Comparison of ENCODE assay signal across 8 cellular contexts in the genomic region with DNA sequence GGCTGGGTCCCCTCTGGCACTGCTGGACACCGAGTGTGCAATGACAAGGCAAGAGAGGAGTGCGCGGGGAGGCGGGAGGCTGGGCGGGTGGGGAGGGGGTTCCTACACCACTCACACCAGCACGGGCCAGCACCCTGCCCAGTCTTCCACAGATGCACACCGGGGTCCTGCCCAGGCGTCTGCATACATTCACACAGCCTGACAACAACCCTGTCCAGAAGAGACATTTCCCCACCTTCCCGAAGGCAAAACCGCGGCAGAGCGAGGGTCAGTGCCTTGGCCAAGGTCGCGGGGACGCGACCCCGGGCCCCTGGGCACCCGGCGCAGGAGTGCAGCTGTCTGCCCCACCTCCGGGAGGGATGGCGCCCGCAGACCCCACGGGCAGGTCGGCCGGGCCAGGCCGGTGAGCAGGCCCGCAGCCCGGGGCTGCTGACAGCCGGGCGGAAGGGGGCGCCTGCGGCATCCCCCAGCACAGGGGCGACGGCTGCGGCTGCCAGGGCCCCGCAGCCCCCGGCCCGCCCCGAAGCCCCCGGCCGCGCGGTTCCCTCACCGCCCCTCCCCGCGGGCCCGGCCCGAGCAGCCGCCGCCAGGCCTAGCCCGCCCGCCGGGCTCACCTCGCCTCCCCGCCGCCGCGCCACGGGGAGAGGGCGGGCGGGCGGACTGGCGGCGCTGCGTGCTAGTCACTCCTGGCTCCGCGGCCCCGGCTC. TPM values are rescaled to one million over a fixed set of nuclear protein-coding genes. Genes with fewer than 3 reads are reported as not detected.
DNase-seq lines count a peak whose midpoint lies in the region; ATAC-seq and TF ChIP-seq lines count a peak whose summit lies in the region.

No MANE protein-coding gene starts in this region.

- intact Hi-C loops in posterior vena cava (cut with DNase I): loop anchor here in 1 of 2 donors (10.0 kb wide), 1 partner anchor 183 kb away; no protein-coding TSS in a partner anchor

- TF ChIP-seq CTCF in WTC11 (IDR thresholded peaks at IDR 0.05) (no peak), foreskin keratinocyte (conservative IDR thresholded peaks at IDR 0.05) (peak; percentile 24), omental fat pad (IDR thresholded peaks at IDR 0.05) (no peak)

- POLR2A ChIA-PET in WTC11 (lab: Charles Lee): no interaction called here

- no peak overlapping the region; the same call in 1 of the 2 replicates for H3K27ac Mint-ChIP-seq in WTC11

- ATAC-seq in GM19452 (IDR thresholded peaks at IDR 0.05; ENCODE audit: unreplicated experiment): peak; percentile 37
- ATAC-seq in HG03439 (IDR thresholded peaks at IDR 0.05; ENCODE audit: unreplicated experiment): peak; percentile 36
- ATAC-seq in WTC11: peak; percentile 11
- peak; percentile 56 for ATAC-seq in foreskin keratinocyte
- peak; percentile 26 for ATAC-seq in omental fat pad (ENCODE audit: low FRiP score)

- H3K27me3 Mint-ChIP-seq in WTC11 (ENCODE audit: low read depth): no peaks in the 10 kb centered on the region

- peaks cover 63% of the 10 kb centered on the region for H3K4me1 Mint-ChIP-seq in WTC11

- no peaks in the 10 kb centered on the region for H3K9me3 Mint-ChIP-seq in WTC11

- H3K9me3 ChIP-seq in ES-I3 (ENCODE audit: control insufficient read depth, insufficient read depth, low read length): no peaks in the 10 kb centered on the region

- DNase-seq in WTC11 (ENCODE audit: low spot score) (peak; percentile 39), foreskin keratinocyte (no peak), omental fat pad (ENCODE audit: low spot score) (no peak), DMS114 treated with DMSO at 0.1 percent for 48 hours (lab: John Stamatoyannopoulos, UW; ENCODE audit: unreplicated experiment) (no peak), posterior vena cava (ENCODE audit: low spot score) (no peak)

- H3K27ac ChIP-seq in foreskin keratinocyte: no peak overlapping the region

- H3K4me3 Mint-ChIP-seq in WTC11: peak overlapping the region; percentile 77

- CTCF ChIA-PET in WTC11 (lab: Charles Lee): interaction anchor here (0.6 to 4.7 kb wide), 7 partner anchors 24 to 201 kb away, joined by 3 to 47 read pairs (median 6); a partner anchor contains a TSS

- H3K9ac ChIP-seq in ES-I3 (ENCODE audit: low read depth, low read length): peak overlapping the region; percentile 59

- peaks cover 10% of the 10 kb centered on the region for H3K4me1 ChIP-seq in ES-I3 (ENCODE audit: insufficient read depth, low read length)
- peaks cover 5% of the 10 kb centered on the region for H3K4me1 ChIP-seq in foreskin keratinocyte

- no peaks in the 10 kb centered on the region for H3K27me3 ChIP-seq in foreskin keratinocyte

- 0 out of 2 replicates have a peak, but pooled peaks cover 6% of the 10 kb centered on the region for H3K36me3 ChIP-seq in ES-I3 (ENCODE audit: insufficient read depth, low read length)

- H3K36me3 Mint-ChIP-seq in WTC11: peaks cover 15% of the 10 kb centered on the region

TF ChIP-seq in WTC11, 78 proteins besides CTCF, POLR2A, EP300 and RAD21:
- TF ChIP-seq TCF7 (CRISPR knock-in tag; IDR thresholded peaks at IDR 0.05; ENCODE audit: low read depth) (no peak), JAZF1 (CRISPR knock-in tag; IDR thresholded peaks at IDR 0.05) (no peak), GABPB1 (CRISPR knock-in tag; IDR thresholded peaks at IDR 0.05) (no peak)
- TF ChIP-seq, protein P1, sequence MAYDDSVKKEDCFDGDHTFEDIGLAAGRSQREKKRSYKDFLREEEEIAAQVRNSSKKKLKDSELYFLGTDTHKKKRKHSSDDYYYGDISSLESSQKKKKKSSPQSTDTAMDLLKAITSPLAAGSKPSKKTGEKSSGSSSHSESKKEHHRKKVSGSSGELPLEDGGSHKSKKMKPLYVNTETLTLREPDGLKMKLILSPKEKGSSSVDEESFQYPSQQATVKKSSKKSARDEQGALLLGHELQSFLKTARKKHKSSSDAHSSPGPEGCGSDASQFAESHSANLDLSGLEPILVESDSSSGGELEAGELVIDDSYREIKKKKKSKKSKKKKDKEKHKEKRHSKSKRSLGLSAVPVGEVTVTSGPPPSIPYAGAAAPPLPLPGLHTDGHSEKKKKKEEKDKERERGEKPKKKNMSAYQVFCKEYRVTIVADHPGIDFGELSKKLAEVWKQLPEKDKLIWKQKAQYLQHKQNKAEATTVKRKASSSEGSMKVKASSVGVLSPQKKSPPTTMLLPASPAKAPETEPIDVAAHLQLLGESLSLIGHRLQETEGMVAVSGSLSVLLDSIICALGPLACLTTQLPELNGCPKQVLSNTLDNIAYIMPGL (CRISPR knock-in tag; IDR thresholded peaks at IDR 0.05): peak; percentile 25; the same call in 1 of the 2 replicates

RNA-seq across cellular contexts. Expression of a gene that starts 0.5 kb away (rescaled TPM):
- total RNA-seq in WTC11 (2021) (42.4 to 42.9 TPM (median 42.9 TPM) in 3 replicates), foreskin keratinocyte (26.4 and 30.3 TPM in 2 replicates), omental fat pad (10 to 100 TPM; 18.6 to 31.6 (median 29.6) TPM), posterior vena cava (10 to 100 TPM; 27.9 to 34.9 TPM)
- 15.0 and 17.9 TPM in 2 replicates for polyA plus RNA-seq in foreskin keratinocyte
